In the genomic region with DNA sequence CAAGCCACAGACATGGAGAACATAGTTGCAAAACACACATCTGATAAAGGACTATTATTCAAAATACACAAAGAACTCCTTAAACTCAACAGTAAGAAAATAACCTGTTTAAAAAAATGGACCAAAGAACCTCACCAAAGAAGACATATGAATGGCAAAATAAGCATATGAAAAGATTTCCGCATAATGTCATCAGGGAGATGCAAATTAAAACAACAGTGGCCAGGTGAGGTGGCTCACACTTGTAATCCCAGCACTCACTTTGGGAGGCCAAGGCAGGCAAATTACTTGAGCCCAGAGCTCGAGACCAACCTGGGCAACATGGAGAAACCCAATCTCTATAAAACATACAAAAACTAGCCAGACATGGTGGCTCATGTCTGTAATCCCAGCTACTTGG, we compare ENCODE assay signal across 32 cellular contexts.
"Had no signal": no experiment of that assay in that cellular context is flagged by ENCODE, and none has a peak within 500 bp of the region (broad histone marks: within the 10 kb centered on the region; RNA-seq: fewer than 3 reads in every experiment).

No MANE protein-coding gene starts in this region.

- H3K4me3 Mint-ChIP-seq: activated CD4-positive, alpha-beta T cell treated with anti-CD3 and anti-CD28 coated beads, Interleukin-2, amount 10 ng/mL, durations not matched to agents 7 days and 5 days; activated CD8-positive, alpha-beta T cell treated with anti-CD3 and anti-CD28 coated beads, Interleukin-2, amount 10 ng/mL, durations not matched to agents 7 days and 5 days; activated naive CD4-positive, alpha-beta T cell treated with anti-CD3 and anti-CD28 coated beads, Interleukin-2, amount 50 U/mL, for 24 hours; activated naive CD8-positive, alpha-beta T cell treated with anti-CD3 and anti-CD28 coated beads, Interleukin-2, amount 10 ng/mL, durations not matched to agents 7 days and 5 days; activated T-cell treated with anti-CD3 and anti-CD28 coated beads, Interleukin-2, amount 50 U/mL, for 24 hours had no signal

- DNase-seq: activated CD4-positive, alpha-beta T cell treated with anti-CD3 and anti-CD28 coated beads, Interleukin-2, amount 10 ng/mL, durations not matched to agents 7 days and 5 days; activated CD4-positive, alpha-beta T cell treated with anti-CD3 and anti-CD28 coated beads, Interleukin-2, amount 50 U/mL, for 48 hours; activated CD4-positive, CD25-positive, alpha-beta regulatory T cell; activated CD8-positive, alpha-beta T cell treated with anti-CD3 and anti-CD28 coated beads, Interleukin-2, amount 10 ng/mL, durations not matched to agents 7 days and 5 days; activated gamma-delta T cell; activated naive CD4-positive, alpha-beta T cell treated with Interleukin-2 at 50 U/mL for 16 hours; activated naive CD8-positive, alpha-beta T cell treated with anti-CD3 and anti-CD28 coated beads, Interleukin-2, amount 10 ng/mL, durations not matched to agents 7 days and 5 days; activated T-cell treated with anti-CD3 and anti-CD28 coated beads, Interleukin-2, amount 50 U/mL, for 24 hours; body of pancreas; caudate nucleus; cerebellar nuclear complex; MM.1S; MV-4-11; NCI-H1092; NCI-H1436 treated with DMSO at 0.1 percent for 48 hours; NCI-H1694 treated with DMSO at 0.1 percent for 48 hours; NCI-H2029; NCI-H345; NCI-H524 treated with DMSO at 0.1 percent for 48 hours; PC-3; Peyer's patch; SW 1271; T-helper 1 cell; T-helper 2 cell; T-helper 9 cell had no signal

- H3K4me1 Mint-ChIP-seq: activated CD4-positive, alpha-beta T cell treated with anti-CD3 and anti-CD28 coated beads, Interleukin-2, amount 10 ng/mL, durations not matched to agents 7 days and 5 days; activated naive CD4-positive, alpha-beta T cell treated with anti-CD3 and anti-CD28 coated beads, Interleukin-2, amount 50 U/mL, for 24 hours had no signal

- H3K9me3 ChIP-seq: body of pancreas, Peyer's patch had no signal

- H3K4me3 ChIP-seq: body of pancreas, Peyer's patch had no signal

- H3K4me1 ChIP-seq: body of pancreas, Peyer's patch had no signal

- H3K27me3 ChIP-seq: body of pancreas, Peyer's patch had no signal

- H3K27ac ChIP-seq: body of pancreas, Peyer's patch, RWPE1, VCaP had no signal

- FAIRE-seq: astrocyte, bronchial epithelial cell had no signal

- H3K27me3 Mint-ChIP-seq: activated CD4-positive, alpha-beta T cell treated with anti-CD3 and anti-CD28 coated beads, Interleukin-2, amount 10 ng/mL, durations not matched to agents 7 days and 5 days; activated naive CD4-positive, alpha-beta T cell treated with anti-CD3 and anti-CD28 coated beads, Interleukin-2, amount 50 U/mL, for 24 hours; activated naive CD8-positive, alpha-beta T cell treated with anti-CD3 and anti-CD28 coated beads, Interleukin-2, amount 10 ng/mL, durations not matched to agents 7 days and 5 days; activated T-cell treated with anti-CD3 and anti-CD28 coated beads, Interleukin-2, amount 50 U/mL, for 24 hours had no signal

- H3K27ac Mint-ChIP-seq: activated CD4-positive, alpha-beta T cell treated with anti-CD3 and anti-CD28 coated beads, Interleukin-2, amount 10 ng/mL, durations not matched to agents 7 days and 5 days; activated CD8-positive, alpha-beta T cell treated with anti-CD3 and anti-CD28 coated beads, Interleukin-2, amount 10 ng/mL, durations not matched to agents 7 days and 5 days; activated naive CD4-positive, alpha-beta T cell treated with anti-CD3 and anti-CD28 coated beads, Interleukin-2, amount 50 U/mL, for 24 hours; activated naive CD8-positive, alpha-beta T cell treated with anti-CD3 and anti-CD28 coated beads, Interleukin-2, amount 10 ng/mL, durations not matched to agents 7 days and 5 days; activated T-cell treated with anti-CD3 and anti-CD28 coated beads, Interleukin-2, amount 50 U/mL, for 24 hours; activated T-helper 2 cell treated with anti-CD3 and anti-CD28 coated beads, Interferon-gamma antibody, Interleukin-2, Interleukin-4, amounts not matched to agents 10 μg/mL and 5 μg/mL and 100 μg/mL, durations not matched to agents 14 hours and 24 hours and 36 hours had no signal

- ATAC-seq: activated CD8-positive, alpha-beta T cell treated with anti-CD3 and anti-CD28 coated beads, Interleukin-2, amount 10 ng/mL, durations not matched to agents 7 days and 5 days; body of pancreas; PC-3; Right ventricle myocardium inferior had no signal

- H3K36me3 ChIP-seq: Peyer's patch had no signal

- H3K9me3 Mint-ChIP-seq: activated CD4-positive, alpha-beta T cell treated with anti-CD3 and anti-CD28 coated beads, Interleukin-2, amount 10 ng/mL, durations not matched to agents 7 days and 5 days; activated naive CD4-positive, alpha-beta T cell treated with anti-CD3 and anti-CD28 coated beads, Interleukin-2, amount 50 U/mL, for 24 hours; activated naive CD8-positive, alpha-beta T cell treated with anti-CD3 and anti-CD28 coated beads, Interleukin-2, amount 10 ng/mL, durations not matched to agents 7 days and 5 days; activated T-cell treated with anti-CD3 and anti-CD28 coated beads, Interleukin-2, amount 50 U/mL, for 24 hours; activated T-helper 2 cell treated with anti-CD3 and anti-CD28 coated beads, Interferon-gamma antibody, Interleukin-2, Interleukin-4, amounts not matched to agents 10 μg/mL and 5 μg/mL and 100 μg/mL, durations not matched to agents 14 hours and 24 hours and 36 hours had no signal
